22 cellular contexts compared by ENCODE assay signal in genomic region chr9:133582501-133583045, GRCh38. TPM values are rescaled to one million over a fixed set of nuclear protein-coding genes. Genes with fewer than 3 reads are reported as not detected.
DNase-seq lines count a peak whose midpoint lies in the region; ATAC-seq and TF ChIP-seq lines count a peak whose summit lies in the region.
"Had no signal": no experiment of that assay in that cellular context is flagged by ENCODE, and none has a peak within 500 bp of the region (broad histone marks: within the 10 kb centered on the region; RNA-seq: fewer than 3 reads in every experiment).

No MANE protein-coding gene starts in this region.

- no peak overlapping the region for H2AK5ac ChIP-seq in mesendoderm (ENCODE audit: low read length)

- H3K79me2 ChIP-seq in mesendoderm (ENCODE audit: control insufficient read depth, insufficient read depth, low read length): no peaks in the 10 kb centered on the region

- H3K9ac ChIP-seq in mesendoderm (ENCODE audit: low read length): no peak overlapping the region

- H3K4ac ChIP-seq in mesendoderm (ENCODE audit: low read depth, low read length): no peak overlapping the region

- H3K4me2 ChIP-seq in mesendoderm (ENCODE audit: low read length): no peak overlapping the region
- H3K4me2 ChIP-seq: PC-9 had no signal

- 90 to 92% methylated on average over 14 of the region's 14 CpGs for WGBS in heart right ventricle, 2 donors
- no CpG with 5 or more reads among the region's 14 CpGs for WGBS in mesendoderm (ENCODE audit: extremely low coverage, insufficient coverage, low lambda C conversion rate)
- 91% methylated on average over 14 of the region's 14 CpGs for WGBS in urinary bladder

- no peaks in the 10 kb centered on the region for H3K79me1 ChIP-seq in mesendoderm (ENCODE audit: low read length)

- H3K23ac ChIP-seq in mesendoderm (ENCODE audit: low read length): no peak overlapping the region

- DNase-seq in NCI-H146 (lab: John Stamatoyannopoulos, UW) (peak; percentile 38), NCI-H146 treated with DMSO at 0.1 percent for 48 hours (lab: John Stamatoyannopoulos, UW; ENCODE audit: unreplicated experiment) (no peak), heart right ventricle (peak in 1 of 2 donors; percentile 20), mesendoderm (no peak), GM03348 (ENCODE audit: low spot score) (no peak), SJCRH30 (no peak)
- DNase-seq: C1 segment of cervical spinal cord; Caco-2; MV-4-11; NCI-H1417 treated with DMSO at 0.1 percent for 48 hours; NCI-H526 treated with DMSO at 0.1 percent for 48 hours; NK-92 treated with Interleukin-12 subunit alpha and Interleukin-12 subunit beta, amount 100 ng/mL, for 24 hours; PC-9 had no signal

- no peak overlapping the region for H2BK15ac ChIP-seq in mesendoderm (replicated peaks; ENCODE audit: low read depth)

- peaks cover 0 to 59% (median 43%) of the 10 kb centered on the region in 7 donors for H3K27me3 ChIP-seq in heart right ventricle
- no peaks in the 10 kb centered on the region for H3K27me3 ChIP-seq in mesendoderm (ENCODE audit: insufficient read depth, low read length, poor library complexity)
- no peaks in the 10 kb centered on the region for H3K27me3 ChIP-seq in SJCRH30

- ATAC-seq in heart right ventricle: no peak
- no peak for ATAC-seq in GM19328 (IDR thresholded peaks at IDR 0.05; ENCODE audit: unreplicated experiment)
- ATAC-seq: GM12878, SK-N-SH treated with all-trans-retinoic acid at 6 μM for 48 hours had no signal

- H3K4me3 ChIP-seq in heart right ventricle (no peak overlapping the region), mesendoderm (ENCODE audit: low read length) (no peak overlapping the region), urinary bladder (ENCODE audit: low read depth, low read length) (no peak overlapping the region), SJCRH30 (no peak overlapping the region)
- H3K4me3 ChIP-seq: GM12878, HAP-1, PC-9 had no signal

- no peak overlapping the region for H4K5ac ChIP-seq in mesendoderm (ENCODE audit: low read length)

- peak overlapping the region; percentile 64 for H3K56ac ChIP-seq in mesendoderm (ENCODE audit: low read length)

- H2BK120ac ChIP-seq in mesendoderm (ENCODE audit: low read depth, low read length): no peak overlapping the region

- H3K36me3 ChIP-seq in heart right ventricle (no peaks in the 10 kb centered on the region), mesendoderm (ENCODE audit: control insufficient read depth, insufficient read depth, low read length) (no peaks in the 10 kb centered on the region), urinary bladder (ENCODE audit: insufficient read depth) (no peaks in the 10 kb centered on the region), SJCRH30 (no peaks in the 10 kb centered on the region)
- H3K36me3 ChIP-seq: HAP-1 had no signal

- no peak overlapping the region for H4K8ac ChIP-seq in mesendoderm (ENCODE audit: low read depth, low read length)

- H3K4me1 ChIP-seq in heart right ventricle (peaks cover 4 to 59% (median 33%) of the 10 kb centered on the region in 9 donors), mesendoderm (ENCODE audit: control insufficient read depth, low read depth, low read length) (peaks cover 8% of the 10 kb centered on the region), urinary bladder (ENCODE audit: insufficient read depth) (no peaks in the 10 kb centered on the region), SJCRH30 (peaks cover 49% of the 10 kb centered on the region)
- H3K4me1 ChIP-seq: HAP-1 had no signal

- H3K27ac ChIP-seq in heart right ventricle (peak overlapping the region in 8 of 10 donors; percentile 10 to 67 (median 40)), mesendoderm (ENCODE audit: low read depth, low read length) (no peak overlapping the region), urinary bladder (ENCODE audit: low read depth) (peak overlapping the region; percentile 81), SJCRH30 (no peak overlapping the region)
- H3K27ac ChIP-seq: 22Rv1, PC-9 had no signal

- no peak overlapping the region for H2BK5ac ChIP-seq in mesendoderm (ENCODE audit: low read length)

- intact Hi-C loops in heart right ventricle (cut with DNase I): loop anchor here in 3 of 10 donors (5.0 to 10.0 kb wide), 2 partner anchors 50 to 132 kb away; partner anchors contain the start of gene ADAMTSL2 (in 2 of the 3)

- no peak for TF ChIP-seq CTCF in heart right ventricle (IDR thresholded peaks at IDR 0.05)

- no peak overlapping the region for H3K18ac ChIP-seq in mesendoderm (ENCODE audit: low read length)

- no peaks in the 10 kb centered on the region for H3K9me3 ChIP-seq in heart right ventricle
- no peaks in the 10 kb centered on the region for H3K9me3 ChIP-seq in SJCRH30 (replicated peaks)
- H3K9me3 ChIP-seq: Caco-2, HAP-1 had no signal

RNA-seq across cellular contexts. Expression of gene FAM163B, which starts 26.6 kb away (rescaled TPM):
- not detected for total RNA-seq in heart right ventricle
- polyA plus RNA-seq in heart right ventricle: under 1 TPM in 1 of 2 donors, not detected in 1; 0.19 TPM
- polyA plus RNA-seq in mesendoderm (2013, experiment 1 of 2): 0.14 TPM
- 0.13 TPM for polyA plus RNA-seq in mesendoderm (2013, experiment 2 of 2)
- total RNA-seq in urinary bladder: 0.26 TPM
- 0.86 TPM for polyA plus RNA-seq in urinary bladder
- total RNA-seq in SJCRH30 (2014; rRNA removed; shearing (Covaris generic)): 2.5 and 3.4 TPM in 2 replicates
- total RNA-seq: Caco-2, GM12878, HT-29, LHCN-M2, PC-9 had no signal
- polyA plus RNA-seq: GM12878, IgD-negative memory B cell had no signal

RNA-seq across cellular contexts. Expression of gene ADAMTSL2, which starts 48.1 kb away (rescaled TPM):
- 1 to 10 TPM; 2.0 to 9.1 (median 4.3) TPM for total RNA-seq in heart right ventricle
- polyA plus RNA-seq in heart right ventricle: 1 to 10 TPM; 4.9 to 7.5 TPM
- 0.32 TPM for polyA plus RNA-seq in mesendoderm (2013, experiment 1 of 2)
- 0.29 TPM for polyA plus RNA-seq in mesendoderm (2013, experiment 2 of 2)
- total RNA-seq in urinary bladder: 2.2 TPM
- polyA plus RNA-seq in urinary bladder: 8.9 TPM
- 3.3 and 3.5 TPM in 2 replicates for total RNA-seq in SJCRH30 (2014; rRNA removed; shearing (Covaris generic))
- total RNA-seq: GM12878, LHCN-M2 had no signal
- polyA plus RNA-seq: IgD-negative memory B cell had no signal

RNA-seq across cellular contexts. Expression of gene DBH, which starts 53.6 kb away (rescaled TPM):
- total RNA-seq in heart right ventricle: under 1 TPM in 1 of 10 donors, not detected in 9; 0.09 TPM
- under 1 TPM in 1 of 2 donors, not detected in 1; 0.01 TPM for polyA plus RNA-seq in heart right ventricle
- polyA plus RNA-seq in mesendoderm (2013, experiment 1 of 2): 0.03 TPM
- polyA plus RNA-seq in mesendoderm (2013, experiment 2 of 2): not detected
- total RNA-seq in urinary bladder: 0.79 TPM
- polyA plus RNA-seq in urinary bladder: 0.98 TPM
- 2.2 and 2.5 TPM in 2 replicates for total RNA-seq in SJCRH30 (2014; rRNA removed; shearing (Covaris generic))
- total RNA-seq: Caco-2, GM12878, HT-29, LHCN-M2, PC-9 had no signal
- polyA plus RNA-seq: GM12878, IgD-negative memory B cell had no signal

RNA-seq across cellular contexts. Expression of gene MYMK, which starts 57.8 kb away (rescaled TPM):
- not detected for total RNA-seq in heart right ventricle
- not detected for polyA plus RNA-seq in heart right ventricle
- not detected for polyA plus RNA-seq in mesendoderm (2013, experiment 1 of 2)
- polyA plus RNA-seq in mesendoderm (2013, experiment 2 of 2): 0.08 TPM
- total RNA-seq in urinary bladder: 1.2 TPM
- polyA plus RNA-seq in urinary bladder: not detected
- 1.1 and 2.0 TPM in 2 replicates for total RNA-seq in SJCRH30 (2014; rRNA removed; shearing (Covaris generic))
- total RNA-seq: Caco-2, GM12878, HT-29, PC-9 had no signal
- polyA plus RNA-seq: GM12878, IgD-negative memory B cell had no signal

Comparison
In these comparisons a context has a peak if more than half of its experiments do, and no peak if none do; other contexts are left out.
1. H3K27ac ChIP-seq: peak in heart right ventricle (8 of 10) and urinary bladder (single experiment); none in mesendoderm (single experiment) and SJCRH30 (single experiment).